Comparison of ENCODE assay signal across 16 cellular contexts in genomic region chr21:41710823-41711160, GRCh38. TPM values are rescaled to one million over a fixed set of nuclear protein-coding genes. Genes with fewer than 3 reads are reported as not detected.
DNase-seq lines count a peak whose midpoint lies in the region; ATAC-seq, FAIRE-seq and TF ChIP-seq lines count a peak whose summit lies in the region.
"Had no signal": no experiment of that assay in that cellular context is flagged by ENCODE, and none has a peak within 500 bp of the region (broad histone marks: within the 10 kb centered on the region; RNA-seq: fewer than 3 reads in every experiment).

No MANE protein-coding gene starts in this region.

- no peaks in the 10 kb centered on the region; the same call in 1 of the 2 replicates for H3K27me3 ChIP-seq in H7 (ENCODE audit: control insufficient read depth, insufficient read depth, low read length)
- H3K27me3 ChIP-seq in stomach, result peaks cover 0 to 51% (median 8%) of the 10 kb centered on the region in 3 donors
- H3K27me3 ChIP-seq in WERI-Rb-1 (ENCODE audit: insufficient read depth, low read depth, severe bottlenecking), result no peaks in the 10 kb centered on the region
- H3K27me3 ChIP-seq: BLaER1 treated with 17β-estradiol and CSF1 and Interleukin-3, amounts not matched to agents 10 nM and 100 nM had no signal

- H3K27ac Mint-ChIP-seq in WTC11, result no peak overlapping the region
- H3K27ac Mint-ChIP-seq: CD4-positive, CD25-positive, alpha-beta regulatory T cell; H9 had no signal

- H3K4me3 Mint-ChIP-seq in WTC11, result no peak overlapping the region
- H3K4me3 Mint-ChIP-seq: CD4-positive, CD25-positive, alpha-beta regulatory T cell; H9 had no signal

- peaks cover 7% of the 10 kb centered on the region for H3K27me3 Mint-ChIP-seq in WTC11 (ENCODE audit: low read depth)

- H3K36me3 Mint-ChIP-seq in WTC11, result no peaks in the 10 kb centered on the region

- ATAC-seq in WTC11, result no peak

- H3K9me3 Mint-ChIP-seq in WTC11, result no peaks in the 10 kb centered on the region

- TF ChIP-seq CTCF in WTC11 (IDR thresholded peaks at IDR 0.05), result no peak
- TF ChIP-seq CTCF in kidney (IDR thresholded peaks at IDR 0.05; ENCODE audit: borderline replicate concordance, extremely low read depth, insufficient read depth), result no peak
- no peak for TF ChIP-seq CTCF in stomach (IDR thresholded peaks at IDR 0.05)
- TF ChIP-seq CTCF in WERI-Rb-1 (IDR thresholded peaks at IDR 0.05; ENCODE audit: low read depth, low read length), result no peak

- H3K4me3 ChIP-seq in H7 (ENCODE audit: insufficient read depth, low read depth, low read length) (no peak overlapping the region), kidney (ENCODE audit: low read length in 2 of 2) (no peak overlapping the region), stomach (no peak overlapping the region), WERI-Rb-1 (ENCODE audit: low read depth, low read length) (no peak overlapping the region)
- H3K4me3 ChIP-seq: BLaER1 treated with 17β-estradiol and CSF1 and Interleukin-3, amounts not matched to agents 10 nM and 100 nM; GM23248 had no signal

- WGBS in stomach, 5 donors, result 60 to 90% (median 74%) methylated on average over 7 to 8 of the region's 8 CpGs

- intact Hi-C loops in kidney (cut with DNase I) (no loop called here), stomach (cut with DNase I; ENCODE audit: low total_unique reads) (no loop called here)

- DNase-seq in H7, result peak; percentile 26
- no peak for DNase-seq in WTC11 (ENCODE audit: low spot score)
- DNase-seq in kidney, result peak; percentile 47
- no peak for DNase-seq in stomach
- DNase-seq in activated CD4-positive, alpha-beta T cell treated with anti-CD3 and anti-CD28 coated beads, Interleukin-2, amount 50 U/mL, for 4 hours, result no peak
- no peak for DNase-seq in WERI-Rb-1
- DNase-seq in NCI-H2081 (lab: John Stamatoyannopoulos, UW), result no peak
- DNase-seq in urothelium cell line (ENCODE audit: low spot score), result no peak
- DNase-seq: ACHN; CD4-positive, CD25-positive, alpha-beta regulatory T cell; GF-D8; GM23248; H9 had no signal

- H3K4me1 ChIP-seq in kidney (ENCODE audit: control insufficient read depth in 1 of 2, insufficient read depth in 1 of 2, low read depth in 1 of 2, low read length in 2 of 2), result peaks cover 0 to 19% of the 10 kb centered on the region in 2 donors
- peaks cover 14 to 42% (median 21%) of the 10 kb centered on the region in 4 donors for H3K4me1 ChIP-seq in stomach

- H3K36me3 ChIP-seq in H7 (replicated peaks; ENCODE audit: control insufficient read depth, insufficient read depth, low read length) (no peaks in the 10 kb centered on the region), kidney (ENCODE audit: control insufficient read depth in 1 of 2, insufficient read depth in 2 of 2, low read length in 2 of 2) (no peaks in the 10 kb centered on the region), stomach (no peaks in the 10 kb centered on the region), WERI-Rb-1 (no peaks in the 10 kb centered on the region)
- H3K36me3 ChIP-seq: BLaER1 treated with 17β-estradiol and CSF1 and Interleukin-3, amounts not matched to agents 10 nM and 100 nM had no signal

- peaks cover 39% of the 10 kb centered on the region for H3K4me1 Mint-ChIP-seq in WTC11

- H3K27ac ChIP-seq in kidney (ENCODE audit: low read depth in 2 of 2, low read length in 2 of 2), result no peak overlapping the region
- peak overlapping the region; percentile 53 to 81 (median 74) for H3K27ac ChIP-seq in stomach
- no peak overlapping the region for H3K27ac ChIP-seq in WERI-Rb-1
- H3K27ac ChIP-seq: BLaER1 treated with 17β-estradiol and CSF1 and Interleukin-3, amounts not matched to agents 10 nM and 100 nM; GM23248; HL-60 had no signal

- CTCF ChIA-PET in WTC11 (lab: Charles Lee), result interaction anchor here (0.8 to 0.9 kb wide), 2 partner anchors 67 to 98 kb away, joined by 3 read pairs; no protein-coding TSS in a partner anchor

- H3K9me3 ChIP-seq in kidney (ENCODE audit: control insufficient read depth in 1 of 2, low read length in 2 of 2) (no peaks in the 10 kb centered on the region), stomach (no peaks in the 10 kb centered on the region), WERI-Rb-1 (ENCODE audit: severe bottlenecking) (no peaks in the 10 kb centered on the region)
- H3K9me3 ChIP-seq: BLaER1 treated with 17β-estradiol and CSF1 and Interleukin-3, amounts not matched to agents 10 nM and 100 nM had no signal

- POLR2A ChIA-PET in WTC11 (lab: Charles Lee), result no interaction called here

- H3K9ac ChIP-seq in kidney (ENCODE audit: low read length in 2 of 2), result no peak overlapping the region
- H3K9ac ChIP-seq: BLaER1 treated with 17β-estradiol and CSF1 and Interleukin-3, amounts not matched to agents 10 nM and 100 nM; GM23248 had no signal

- FAIRE-seq in kidney (lab: Jason Lieb, UNC) (no peak), urothelium cell line (lab: Jason Lieb, UNC) (no peak)
- FAIRE-seq: GM19239 had no signal

- TF ChIP-seq EP300 in stomach (IDR thresholded peaks at IDR 0.05), result no peak

- TF ChIP-seq POLR2A in stomach (IDR thresholded peaks at IDR 0.05), result no peak

TF ChIP-seq in WTC11, 78 proteins besides CTCF, POLR2A, EP300 and RAD21:
- TF ChIP-seq FOXP1 (CRISPR knock-in tag; IDR thresholded peaks at IDR 0.05; ENCODE audit: borderline replicate concordance) (peak; percentile 27; the same call in 1 of the 2 replicates), ATF2 (CRISPR knock-in tag; IDR thresholded peaks at IDR 0.05; ENCODE audit: borderline replicate concordance, low read depth) (no peak)
TF ChIP-seq in WTC11: peak in this region for 1.

RNA-seq across cellular contexts. Expression of gene RIPK4, which starts 56.1 kb away (rescaled TPM):
- total RNA-seq in H7 (2014; rRNA removed; shearing (Covaris generic)), result 10.5 and 11.7 TPM in 2 replicates
- total RNA-seq in WTC11 (2021) (13.7 to 20.1 TPM (median 14.0 TPM) in 3 replicates), kidney (32.6 TPM), stomach (10 to 100 TPM in 4 of 5 donors, 1 to 10 TPM in 1; 9.0 to 36.2 (median 13.2) TPM)
- polyA plus RNA-seq in kidney (ENCODE audit: insufficient read depth, low read depth, low replicate concordance) (11.6 TPM), stomach (10 to 100 TPM in 2 of 3 donors, 1 to 10 TPM in 1; 8.7 to 37.6 (median 29.2) TPM)

Comparison
In these comparisons a context has a peak if more than half of its experiments do, and no peak if none do; other contexts are left out.
1. DNase-seq: peak in H7 (single experiment) and kidney (single experiment); none in WTC11 (single experiment), stomach (single experiment), activated CD4-positive, alpha-beta T cell treated with anti-CD3 and anti-CD28 coated beads, Interleukin-2, amount 50 U/mL, for 4 hours (0 of 2), WERI-Rb-1 (single experiment), NCI-H2081 (0 of 2) and urothelium cell line (single experiment).
2. H3K27ac ChIP-seq: peak in stomach (5 of 5); none in kidney (0 of 2) and WERI-Rb-1 (single experiment).